Comparison of ENCODE assay signal across 1 cellular context in genomic region chr19:34503546-34504272, GRCh38.
TF ChIP-seq lines count a peak whose summit lies in the region.

No MANE protein-coding gene starts in this region.

TF ChIP-seq in HepG2, 621 proteins besides CTCF, POLR2A, EP300 and RAD21 (continued from another document and continues in another):
- TF ChIP-seq ZHX1 (CRISPR knock-in tag; IDR thresholded peaks at IDR 0.05; ENCODE audit: low read depth) (no peak), TARDBP (CRISPR knock-in tag; IDR thresholded peaks at IDR 0.05) (peak; percentile 33; the same call in 1 of the 2 replicates), NCOR1 (IDR thresholded peaks at IDR 0.05; ENCODE audit: borderline replicate concordance, low read length) (no peak), JARID2 (CRISPR knock-in tag; IDR thresholded peaks at IDR 0.05; ENCODE audit: insufficient replicate concordance) (no peak), FLYWCH1 (CRISPR knock-in tag; IDR thresholded peaks at IDR 0.05) (no peak), ATF1 (CRISPR knock-in tag; IDR thresholded peaks at IDR 0.05) (no peak), PLSCR1 (CRISPR knock-in tag; IDR thresholded peaks at IDR 0.05; ENCODE audit: borderline replicate concordance) (no peak), GLI4 (CRISPR knock-in tag; IDR thresholded peaks at IDR 0.05; ENCODE audit: borderline replicate concordance) (no peak), GMEB2 (CRISPR knock-in tag; IDR thresholded peaks at IDR 0.05; ENCODE audit: low read depth) (no peak), ZFX (CRISPR knock-in tag; IDR thresholded peaks at IDR 0.05; ENCODE audit: low read depth) (peak; percentile 36; the same call in 1 of the 2 replicates), TEF (CRISPR knock-in tag; IDR thresholded peaks at IDR 0.05) (no peak), ZNF878 (CRISPR knock-in tag; IDR thresholded peaks at IDR 0.05) (no peak), GABPB1 (CRISPR knock-in tag; IDR thresholded peaks at IDR 0.05) (peak; percentile 27; the same call in 1 of the 2 replicates), KDM2A (CRISPR knock-in tag; IDR thresholded peaks at IDR 0.05; ENCODE audit: borderline replicate concordance, low read depth) (peak; percentile 22; the same call in 1 of the 2 replicates), SIX4 (CRISPR knock-in tag; IDR thresholded peaks at IDR 0.05) (no peak), FOXK1 (CRISPR knock-in tag; IDR thresholded peaks at IDR 0.05; ENCODE audit: borderline replicate concordance, low read depth) (no peak), ZNF292 (CRISPR knock-in tag; IDR thresholded peaks at IDR 0.05; ENCODE audit: borderline replicate concordance, low read depth) (no peak), MXD4 (CRISPR knock-in tag; IDR thresholded peaks at IDR 0.05) (no peak), ZNF567 (CRISPR knock-in tag; IDR thresholded peaks at IDR 0.05; ENCODE audit: borderline replicate concordance) (no peak), NFATC3 (CRISPR knock-in tag; IDR thresholded peaks at IDR 0.05) (no peak), KDM6A (CRISPR knock-in tag; IDR thresholded peaks at IDR 0.05; ENCODE audit: low read depth) (0 out of 2 replicates have a peak, but pooled peaks have one; percentile 21), PLRG1 (conservative IDR thresholded peaks at IDR 0.05) (no peak), LCORL (IDR thresholded peaks at IDR 0.05) (no peak), LCORL (CRISPR knock-in tag; IDR thresholded peaks at IDR 0.05) (no peak), RFX1 (IDR thresholded peaks at IDR 0.05) (peak; percentile 56; the same call in 1 of the 2 replicates), MAX (IDR thresholded peaks at IDR 0.05) (peak; percentile 72), ZNF512 (CRISPR knock-in tag; IDR thresholded peaks at IDR 0.05) (no peak), CC2D1A (CRISPR knock-in tag; IDR thresholded peaks at IDR 0.05) (no peak), RFX5 (IDR thresholded peaks at IDR 0.05; ENCODE audit: low read depth, low read length) (no peak)
- TF ChIP-seq, protein P1, sequence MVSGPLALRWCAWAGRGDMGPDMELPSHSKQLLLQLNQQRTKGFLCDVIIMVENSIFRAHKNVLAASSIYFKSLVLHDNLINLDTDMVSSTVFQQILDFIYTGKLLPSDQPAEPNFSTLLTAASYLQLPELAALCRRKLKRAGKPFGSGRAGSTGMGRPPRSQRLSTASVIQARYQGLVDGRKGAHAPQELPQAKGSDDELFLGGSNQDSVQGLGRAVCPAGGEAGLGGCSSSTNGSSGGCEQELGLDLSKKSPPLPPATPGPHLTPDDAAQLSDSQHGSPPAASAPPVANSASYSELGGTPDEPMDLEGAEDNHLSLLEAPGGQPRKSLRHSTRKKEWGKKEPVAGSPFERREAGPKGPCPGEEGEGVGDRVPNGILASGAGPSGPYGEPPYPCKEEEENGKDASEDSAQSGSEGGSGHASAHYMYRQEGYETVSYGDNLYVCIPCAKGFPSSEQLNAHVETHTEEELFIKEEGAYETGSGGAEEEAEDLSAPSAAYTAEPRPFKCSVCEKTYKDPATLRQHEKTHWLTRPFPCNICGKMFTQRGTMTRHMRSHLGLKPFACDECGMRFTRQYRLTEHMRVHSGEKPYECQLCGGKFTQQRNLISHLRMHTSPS (CRISPR knock-in tag; IDR thresholded peaks at IDR 0.05; ENCODE audit: low read depth): no peak
- TF ChIP-seq, protein P2, sequence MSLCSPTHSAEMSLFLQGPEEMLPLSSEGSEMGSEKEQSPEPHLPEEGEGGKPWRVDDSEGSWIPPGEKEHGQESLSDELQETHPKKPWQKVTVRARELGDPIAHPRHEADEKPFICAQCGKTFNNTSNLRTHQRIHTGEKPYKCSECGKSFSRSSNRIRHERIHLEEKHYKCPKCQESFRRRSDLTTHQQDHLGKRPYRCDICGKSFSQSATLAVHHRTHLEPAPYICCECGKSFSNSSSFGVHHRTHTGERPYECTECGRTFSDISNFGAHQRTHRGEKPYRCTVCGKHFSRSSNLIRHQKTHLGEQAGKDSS (CRISPR knock-in tag; IDR thresholded peaks at IDR 0.05; ENCODE audit: borderline replicate concordance, low read depth): 0 out of 2 replicates have a peak, but pooled peaks have one; percentile 59
- TF ChIP-seq, protein P3, sequence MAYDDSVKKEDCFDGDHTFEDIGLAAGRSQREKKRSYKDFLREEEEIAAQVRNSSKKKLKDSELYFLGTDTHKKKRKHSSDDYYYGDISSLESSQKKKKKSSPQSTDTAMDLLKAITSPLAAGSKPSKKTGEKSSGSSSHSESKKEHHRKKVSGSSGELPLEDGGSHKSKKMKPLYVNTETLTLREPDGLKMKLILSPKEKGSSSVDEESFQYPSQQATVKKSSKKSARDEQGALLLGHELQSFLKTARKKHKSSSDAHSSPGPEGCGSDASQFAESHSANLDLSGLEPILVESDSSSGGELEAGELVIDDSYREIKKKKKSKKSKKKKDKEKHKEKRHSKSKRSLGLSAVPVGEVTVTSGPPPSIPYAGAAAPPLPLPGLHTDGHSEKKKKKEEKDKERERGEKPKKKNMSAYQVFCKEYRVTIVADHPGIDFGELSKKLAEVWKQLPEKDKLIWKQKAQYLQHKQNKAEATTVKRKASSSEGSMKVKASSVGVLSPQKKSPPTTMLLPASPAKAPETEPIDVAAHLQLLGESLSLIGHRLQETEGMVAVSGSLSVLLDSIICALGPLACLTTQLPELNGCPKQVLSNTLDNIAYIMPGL (CRISPR knock-in tag; IDR thresholded peaks at IDR 0.05; ENCODE audit: borderline replicate concordance in 1 of 2, low read depth in 1 of 2): no peak
- TF ChIP-seq, protein P4, sequence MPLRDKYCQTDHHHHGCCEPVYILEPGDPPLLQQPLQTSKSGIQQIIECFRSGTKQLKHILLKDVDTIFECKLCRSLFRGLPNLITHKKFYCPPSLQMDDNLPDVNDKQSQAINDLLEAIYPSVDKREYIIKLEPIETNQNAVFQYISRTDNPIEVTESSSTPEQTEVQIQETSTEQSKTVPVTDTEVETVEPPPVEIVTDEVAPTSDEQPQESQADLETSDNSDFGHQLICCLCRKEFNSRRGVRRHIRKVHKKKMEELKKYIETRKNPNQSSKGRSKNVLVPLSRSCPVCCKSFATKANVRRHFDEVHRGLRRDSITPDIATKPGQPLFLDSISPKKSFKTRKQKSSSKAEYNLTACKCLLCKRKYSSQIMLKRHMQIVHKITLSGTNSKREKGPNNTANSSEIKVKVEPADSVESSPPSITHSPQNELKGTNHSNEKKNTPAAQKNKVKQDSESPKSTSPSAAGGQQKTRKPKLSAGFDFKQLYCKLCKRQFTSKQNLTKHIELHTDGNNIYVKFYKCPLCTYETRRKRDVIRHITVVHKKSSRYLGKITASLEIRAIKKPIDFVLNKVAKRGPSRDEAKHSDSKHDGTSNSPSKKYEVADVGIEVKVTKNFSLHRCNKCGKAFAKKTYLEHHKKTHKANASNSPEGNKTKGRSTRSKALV (CRISPR knock-in tag; IDR thresholded peaks at IDR 0.05): no peak
- TF ChIP-seq, protein P5, sequence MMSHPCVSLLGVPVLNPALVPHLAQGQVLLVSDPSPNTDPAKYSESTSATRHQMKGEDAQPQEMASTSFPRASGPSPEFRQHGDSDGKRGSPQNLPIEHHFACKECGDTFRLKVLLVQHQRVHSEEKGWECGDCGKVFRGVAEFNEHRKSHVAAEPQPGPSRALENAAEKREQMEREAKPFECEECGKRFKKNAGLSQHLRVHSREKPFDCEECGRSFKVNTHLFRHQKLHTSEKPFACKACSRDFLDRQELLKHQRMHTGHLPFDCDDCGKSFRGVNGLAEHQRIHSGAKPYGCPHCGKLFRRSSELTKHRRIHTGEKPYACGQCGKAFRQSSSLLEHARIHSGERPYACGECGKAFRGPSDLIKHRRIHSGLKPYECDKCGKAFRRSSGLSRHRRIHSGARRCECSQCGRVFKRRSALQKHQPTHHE (CRISPR knock-in tag; IDR thresholded peaks at IDR 0.05; ENCODE audit: borderline replicate concordance): no peak
- TF ChIP-seq, protein P6, sequence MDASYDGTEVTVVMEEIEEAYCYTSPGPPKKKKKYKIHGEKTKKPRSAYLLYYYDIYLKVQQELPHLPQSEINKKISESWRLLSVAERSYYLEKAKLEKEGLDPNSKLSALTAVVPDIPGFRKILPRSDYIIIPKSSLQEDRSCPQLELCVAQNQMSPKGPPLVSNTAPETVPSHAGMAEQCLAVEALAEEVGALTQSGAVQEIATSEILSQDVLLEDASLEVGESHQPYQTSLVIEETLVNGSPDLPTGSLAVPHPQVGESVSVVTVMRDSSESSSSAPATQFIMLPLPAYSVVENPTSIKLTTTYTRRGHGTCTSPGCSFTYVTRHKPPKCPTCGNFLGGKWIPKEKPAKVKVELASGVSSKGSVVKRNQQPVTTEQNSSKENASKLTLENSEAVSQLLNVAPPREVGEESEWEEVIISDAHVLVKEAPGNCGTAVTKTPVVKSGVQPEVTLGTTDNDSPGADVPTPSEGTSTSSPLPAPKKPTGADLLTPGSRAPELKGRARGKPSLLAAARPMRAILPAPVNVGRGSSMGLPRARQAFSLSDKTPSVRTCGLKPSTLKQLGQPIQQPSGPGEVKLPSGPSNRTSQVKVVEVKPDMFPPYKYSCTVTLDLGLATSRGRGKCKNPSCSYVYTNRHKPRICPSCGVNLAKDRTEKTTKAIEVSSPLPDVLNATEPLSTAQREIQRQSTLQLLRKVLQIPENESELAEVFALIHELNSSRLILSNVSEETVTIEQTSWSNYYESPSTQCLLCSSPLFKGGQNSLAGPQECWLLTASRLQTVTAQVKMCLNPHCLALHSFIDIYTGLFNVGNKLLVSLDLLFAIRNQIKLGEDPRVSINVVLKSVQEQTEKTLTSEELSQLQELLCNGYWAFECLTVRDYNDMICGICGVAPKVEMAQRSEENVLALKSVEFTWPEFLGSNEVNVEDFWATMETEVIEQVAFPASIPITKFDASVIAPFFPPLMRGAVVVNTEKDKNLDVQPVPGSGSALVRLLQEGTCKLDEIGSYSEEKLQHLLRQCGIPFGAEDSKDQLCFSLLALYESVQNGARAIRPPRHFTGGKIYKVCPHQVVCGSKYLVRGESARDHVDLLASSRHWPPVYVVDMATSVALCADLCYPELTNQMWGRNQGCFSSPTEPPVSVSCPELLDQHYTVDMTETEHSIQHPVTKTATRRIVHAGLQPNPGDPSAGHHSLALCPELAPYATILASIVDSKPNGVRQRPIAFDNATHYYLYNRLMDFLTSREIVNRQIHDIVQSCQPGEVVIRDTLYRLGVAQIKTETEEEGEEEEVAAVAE (CRISPR knock-in tag; IDR thresholded peaks at IDR 0.05; ENCODE audit: borderline replicate concordance): no peak
